In the genomic region with DNA sequence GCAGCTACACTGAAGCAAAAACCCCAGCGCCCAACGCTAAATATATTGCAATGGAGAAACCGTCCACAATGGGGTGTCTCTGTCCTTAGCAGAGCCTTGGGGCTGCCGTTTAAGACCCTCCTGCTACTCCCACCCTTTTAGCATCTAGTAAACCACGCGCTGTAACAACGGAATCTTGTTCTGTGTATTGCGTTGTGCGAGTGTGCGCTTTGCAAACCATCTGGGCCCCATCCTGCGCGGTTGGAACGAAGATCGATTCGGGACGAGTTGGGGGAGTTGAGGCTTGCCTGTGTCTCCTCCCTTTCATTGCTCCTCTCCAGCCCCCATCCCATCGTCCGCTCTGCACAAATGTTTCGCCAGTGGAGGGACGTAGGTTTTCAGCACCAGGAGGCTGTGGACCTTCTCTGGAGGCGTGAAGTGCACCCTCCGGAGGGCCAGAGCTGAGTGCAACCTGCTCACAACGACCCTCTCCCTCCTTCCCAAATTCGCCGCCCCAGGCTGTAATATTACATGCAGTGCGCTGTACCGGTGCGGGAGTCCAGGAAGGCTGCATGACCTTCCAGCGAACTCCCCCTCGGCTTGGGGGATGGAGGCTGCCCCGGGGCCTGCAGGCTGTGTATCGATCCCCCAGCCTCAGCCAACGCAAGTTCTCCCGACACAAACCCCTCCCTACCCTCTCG, we compare ENCODE assay signal across 1 cellular context.
TF ChIP-seq lines count a peak whose summit lies in the region.

No MANE protein-coding gene starts in this region.

TF ChIP-seq in HepG2, 621 proteins besides CTCF, POLR2A, EP300 and RAD21 (continued from another document and continues in another):
- no peak for TF ChIP-seq MEIS2 (CRISPR knock-in tag; IDR thresholded peaks at IDR 0.05)
- TF ChIP-seq, protein P1, sequence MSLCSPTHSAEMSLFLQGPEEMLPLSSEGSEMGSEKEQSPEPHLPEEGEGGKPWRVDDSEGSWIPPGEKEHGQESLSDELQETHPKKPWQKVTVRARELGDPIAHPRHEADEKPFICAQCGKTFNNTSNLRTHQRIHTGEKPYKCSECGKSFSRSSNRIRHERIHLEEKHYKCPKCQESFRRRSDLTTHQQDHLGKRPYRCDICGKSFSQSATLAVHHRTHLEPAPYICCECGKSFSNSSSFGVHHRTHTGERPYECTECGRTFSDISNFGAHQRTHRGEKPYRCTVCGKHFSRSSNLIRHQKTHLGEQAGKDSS (CRISPR knock-in tag; IDR thresholded peaks at IDR 0.05; ENCODE audit: borderline replicate concordance, low read depth) = 0 out of 2 replicates have a peak, but pooled peaks have one; percentile 40
- no peak for TF ChIP-seq CEBPB (IDR thresholded peaks at IDR 0.05; ENCODE audit: borderline replicate concordance, low read depth, low read length)
- TF ChIP-seq JUNB (CRISPR knock-in tag; IDR thresholded peaks at IDR 0.05; ENCODE audit: borderline replicate concordance) = no peak
- TF ChIP-seq ZBTB1 (CRISPR knock-in tag; IDR thresholded peaks at IDR 0.05; ENCODE audit: borderline replicate concordance) = no peak
- 0 out of 2 replicates have a peak, but pooled peaks have one; percentile 57 for TF ChIP-seq TGIF2 (CRISPR knock-in tag; IDR thresholded peaks at IDR 0.05)
- TF ChIP-seq NFATC3 (CRISPR knock-in tag; IDR thresholded peaks at IDR 0.05) = no peak; the same call in 1 of the 2 replicates
- TF ChIP-seq TCF7 (IDR thresholded peaks at IDR 0.05; ENCODE audit: low read depth) = no peak
- TF ChIP-seq ZNF430 (CRISPR knock-in tag; IDR thresholded peaks at IDR 0.05) = no peak
- no peak for TF ChIP-seq ZIK1 (CRISPR knock-in tag; IDR thresholded peaks at IDR 0.05; ENCODE audit: borderline replicate concordance, low read depth)
- TF ChIP-seq ZNF232 (CRISPR knock-in tag; IDR thresholded peaks at IDR 0.05; ENCODE audit: borderline replicate concordance) = 0 out of 2 replicates have a peak, but pooled peaks have one; percentile 35
- TF ChIP-seq, protein P2, sequence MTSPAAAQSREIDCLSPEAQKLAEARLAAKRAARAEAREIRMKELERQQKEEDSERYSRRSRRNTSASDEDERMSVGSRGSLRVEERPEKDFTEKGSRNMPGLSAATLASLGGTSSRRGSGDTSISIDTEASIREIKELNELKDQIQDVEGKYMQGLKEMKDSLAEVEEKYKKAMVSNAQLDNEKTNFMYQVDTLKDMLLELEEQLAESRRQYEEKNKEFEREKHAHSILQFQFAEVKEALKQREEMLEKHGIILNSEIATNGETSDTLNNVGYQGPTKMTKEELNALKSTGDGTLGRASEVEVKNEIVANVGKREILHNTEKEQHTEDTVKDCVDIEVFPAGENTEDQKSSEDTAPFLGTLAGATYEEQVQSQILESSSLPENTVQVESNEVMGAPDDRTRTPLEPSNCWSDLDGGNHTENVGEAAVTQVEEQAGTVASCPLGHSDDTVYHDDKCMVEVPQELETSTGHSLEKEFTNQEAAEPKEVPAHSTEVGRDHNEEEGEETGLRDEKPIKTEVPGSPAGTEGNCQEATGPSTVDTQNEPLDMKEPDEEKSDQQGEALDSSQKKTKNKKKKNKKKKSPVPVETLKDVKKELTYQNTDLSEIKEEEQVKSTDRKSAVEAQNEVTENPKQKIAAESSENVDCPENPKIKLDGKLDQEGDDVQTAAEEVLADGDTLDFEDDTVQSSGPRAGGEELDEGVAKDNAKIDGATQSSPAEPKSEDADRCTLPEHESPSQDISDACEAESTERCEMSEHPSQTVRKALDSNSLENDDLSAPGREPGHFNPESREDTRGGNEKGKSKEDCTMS (CRISPR knock-in tag; conservative IDR thresholded peaks at IDR 0.05) = no peak
- TF ChIP-seq MYC (CRISPR knock-in tag; IDR thresholded peaks at IDR 0.05; ENCODE audit: borderline replicate concordance) = peak; percentile 28; the same call in 1 of the 2 replicates
- no peak for TF ChIP-seq MAFK (conservative IDR thresholded peaks at IDR 0.05 in 1 of 2, IDR thresholded peaks at IDR 0.05 in 1 of 2; ENCODE audit: low read length in 2 of 2)
- no peak for TF ChIP-seq JDP2 (CRISPR knock-in tag; IDR thresholded peaks at IDR 0.05; ENCODE audit: borderline replicate concordance)
- no peak for TF ChIP-seq PTBP1 (IDR thresholded peaks at IDR 0.05; ENCODE audit: low read depth, low read length, poor library complexity, severe bottlenecking)
- TF ChIP-seq, protein P3, sequence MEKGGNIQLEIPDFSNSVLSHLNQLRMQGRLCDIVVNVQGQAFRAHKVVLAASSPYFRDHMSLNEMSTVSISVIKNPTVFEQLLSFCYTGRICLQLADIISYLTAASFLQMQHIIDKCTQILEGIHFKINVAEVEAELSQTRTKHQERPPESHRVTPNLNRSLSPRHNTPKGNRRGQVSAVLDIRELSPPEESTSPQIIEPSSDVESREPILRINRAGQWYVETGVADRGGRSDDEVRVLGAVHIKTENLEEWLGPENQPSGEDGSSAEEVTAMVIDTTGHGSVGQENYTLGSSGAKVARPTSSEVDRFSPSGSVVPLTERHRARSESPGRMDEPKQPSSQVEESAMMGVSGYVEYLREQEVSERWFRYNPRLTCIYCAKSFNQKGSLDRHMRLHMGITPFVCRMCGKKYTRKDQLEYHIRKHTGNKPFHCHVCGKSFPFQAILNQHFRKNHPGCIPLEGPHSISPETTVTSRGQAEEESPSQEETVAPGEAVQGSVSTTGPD (CRISPR knock-in tag; IDR thresholded peaks at IDR 0.05) = no peak
- TF ChIP-seq, protein P4, sequence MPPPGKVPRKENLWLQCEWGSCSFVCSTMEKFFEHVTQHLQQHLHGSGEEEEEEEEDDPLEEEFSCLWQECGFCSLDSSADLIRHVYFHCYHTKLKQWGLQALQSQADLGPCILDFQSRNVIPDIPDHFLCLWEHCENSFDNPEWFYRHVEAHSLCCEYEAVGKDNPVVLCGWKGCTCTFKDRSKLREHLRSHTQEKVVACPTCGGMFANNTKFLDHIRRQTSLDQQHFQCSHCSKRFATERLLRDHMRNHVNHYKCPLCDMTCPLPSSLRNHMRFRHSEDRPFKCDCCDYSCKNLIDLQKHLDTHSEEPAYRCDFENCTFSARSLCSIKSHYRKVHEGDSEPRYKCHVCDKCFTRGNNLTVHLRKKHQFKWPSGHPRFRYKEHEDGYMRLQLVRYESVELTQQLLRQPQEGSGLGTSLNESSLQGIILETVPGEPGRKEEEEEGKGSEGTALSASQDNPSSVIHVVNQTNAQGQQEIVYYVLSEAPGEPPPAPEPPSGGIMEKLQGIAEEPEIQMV (CRISPR knock-in tag; IDR thresholded peaks at IDR 0.05; ENCODE audit: low read depth) = peak; percentile 29; the same call in 1 of the 2 replicates
- TF ChIP-seq ZNF30 (CRISPR knock-in tag; IDR thresholded peaks at IDR 0.05) = no peak
- TF ChIP-seq ETV6 (CRISPR knock-in tag; conservative IDR thresholded peaks at IDR 0.05) = no peak
- TF ChIP-seq ZSCAN31 (CRISPR knock-in tag; IDR thresholded peaks at IDR 0.05; ENCODE audit: low read depth) = peak; percentile 59; the same call in 1 of the 2 replicates
- TF ChIP-seq, protein P5, sequence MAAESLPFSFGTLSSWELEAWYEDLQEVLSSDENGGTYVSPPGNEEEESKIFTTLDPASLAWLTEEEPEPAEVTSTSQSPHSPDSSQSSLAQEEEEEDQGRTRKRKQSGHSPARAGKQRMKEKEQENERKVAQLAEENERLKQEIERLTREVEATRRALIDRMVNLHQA (CRISPR knock-in tag; IDR thresholded peaks at IDR 0.05) = no peak
- no peak for TF ChIP-seq ZNF557 (CRISPR knock-in tag; IDR thresholded peaks at IDR 0.05)
- TF ChIP-seq HDAC6 (IDR thresholded peaks at IDR 0.05; ENCODE audit: low read depth, low read length) = no peak
- TF ChIP-seq RBM39 (IDR thresholded peaks at IDR 0.05; ENCODE audit: low read depth, low read length, poor library complexity, severe bottlenecking) = no peak
- peak; percentile 48; the same call in 1 of the 2 replicates for TF ChIP-seq ZNF543 (CRISPR knock-in tag; IDR thresholded peaks at IDR 0.05)
- TF ChIP-seq, protein P6, sequence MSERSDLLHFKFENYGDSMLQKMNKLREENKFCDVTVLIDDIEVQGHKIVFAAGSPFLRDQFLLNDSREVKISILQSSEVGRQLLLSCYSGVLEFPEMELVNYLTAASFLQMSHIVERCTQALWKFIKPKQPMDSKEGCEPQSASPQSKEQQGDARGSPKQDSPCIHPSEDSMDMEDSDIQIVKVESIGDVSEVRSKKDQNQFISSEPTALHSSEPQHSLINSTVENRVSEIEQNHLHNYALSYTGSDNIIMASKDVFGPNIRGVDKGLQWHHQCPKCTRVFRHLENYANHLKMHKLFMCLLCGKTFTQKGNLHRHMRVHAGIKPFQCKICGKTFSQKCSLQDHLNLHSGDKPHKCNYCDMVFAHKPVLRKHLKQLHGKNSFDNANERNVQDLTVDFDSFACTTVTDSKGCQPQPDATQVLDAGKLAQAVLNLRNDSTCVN (CRISPR knock-in tag; IDR thresholded peaks at IDR 0.05; ENCODE audit: borderline replicate concordance) = no peak
- no peak for TF ChIP-seq ATF1 (CRISPR knock-in tag; IDR thresholded peaks at IDR 0.05)
- 0 out of 2 replicates have a peak, but pooled peaks have one; percentile 15 for TF ChIP-seq ZNF331 (CRISPR knock-in tag; IDR thresholded peaks at IDR 0.05)
- no peak for TF ChIP-seq ZNF225 (CRISPR knock-in tag; IDR thresholded peaks at IDR 0.05)
- no peak for TF ChIP-seq XRCC5 (optimal IDR thresholded peaks at IDR 0.05; ENCODE audit: low read length)
- TF ChIP-seq ZNF746 (CRISPR knock-in tag; IDR thresholded peaks at IDR 0.05) = no peak; the same call in 1 of the 2 replicates
- TF ChIP-seq, protein P7, sequence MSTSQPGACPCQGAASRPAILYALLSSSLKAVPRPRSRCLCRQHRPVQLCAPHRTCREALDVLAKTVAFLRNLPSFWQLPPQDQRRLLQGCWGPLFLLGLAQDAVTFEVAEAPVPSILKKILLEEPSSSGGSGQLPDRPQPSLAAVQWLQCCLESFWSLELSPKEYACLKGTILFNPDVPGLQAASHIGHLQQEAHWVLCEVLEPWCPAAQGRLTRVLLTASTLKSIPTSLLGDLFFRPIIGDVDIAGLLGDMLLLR (CRISPR knock-in tag; IDR thresholded peaks at IDR 0.05) = no peak
- no peak for TF ChIP-seq SMYD3 (CRISPR knock-in tag; IDR thresholded peaks at IDR 0.05)
- TF ChIP-seq ZFYVE20 (CRISPR knock-in tag; IDR thresholded peaks at IDR 0.05; ENCODE audit: borderline replicate concordance, low read depth) = no peak
- no peak for TF ChIP-seq MAF1 (CRISPR knock-in tag; IDR thresholded peaks at IDR 0.05; ENCODE audit: borderline replicate concordance)
- TF ChIP-seq ADNP (CRISPR knock-in tag; IDR thresholded peaks at IDR 0.05) = no peak
- TF ChIP-seq HNRNPLL (IDR thresholded peaks at IDR 0.05; ENCODE audit: low read depth, low read length, poor library complexity, severe bottlenecking) = no peak
- TF ChIP-seq, protein P8, sequence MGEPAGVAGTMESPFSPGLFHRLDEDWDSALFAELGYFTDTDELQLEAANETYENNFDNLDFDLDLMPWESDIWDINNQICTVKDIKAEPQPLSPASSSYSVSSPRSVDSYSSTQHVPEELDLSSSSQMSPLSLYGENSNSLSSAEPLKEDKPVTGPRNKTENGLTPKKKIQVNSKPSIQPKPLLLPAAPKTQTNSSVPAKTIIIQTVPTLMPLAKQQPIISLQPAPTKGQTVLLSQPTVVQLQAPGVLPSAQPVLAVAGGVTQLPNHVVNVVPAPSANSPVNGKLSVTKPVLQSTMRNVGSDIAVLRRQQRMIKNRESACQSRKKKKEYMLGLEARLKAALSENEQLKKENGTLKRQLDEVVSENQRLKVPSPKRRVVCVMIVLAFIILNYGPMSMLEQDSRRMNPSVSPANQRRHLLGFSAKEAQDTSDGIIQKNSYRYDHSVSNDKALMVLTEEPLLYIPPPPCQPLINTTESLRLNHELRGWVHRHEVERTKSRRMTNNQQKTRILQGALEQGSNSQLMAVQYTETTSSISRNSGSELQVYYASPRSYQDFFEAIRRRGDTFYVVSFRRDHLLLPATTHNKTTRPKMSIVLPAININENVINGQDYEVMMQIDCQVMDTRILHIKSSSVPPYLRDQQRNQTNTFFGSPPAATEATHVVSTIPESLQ (CRISPR knock-in tag; conservative IDR thresholded peaks at IDR 0.05) = no peak
- no peak for TF ChIP-seq CAMTA2 (CRISPR knock-in tag; IDR thresholded peaks at IDR 0.05; ENCODE audit: borderline replicate concordance)
- no peak for TF ChIP-seq ZNF343 (CRISPR knock-in tag; IDR thresholded peaks at IDR 0.05)
- no peak for TF ChIP-seq SRSF1 (optimal IDR thresholded peaks at IDR 0.05; ENCODE audit: low read depth, low read length)
- TF ChIP-seq ZNF333 (CRISPR knock-in tag; IDR thresholded peaks at IDR 0.05; ENCODE audit: borderline replicate concordance) = no peak
- TF ChIP-seq ZNF616 (CRISPR knock-in tag; IDR thresholded peaks at IDR 0.05; ENCODE audit: low read depth) = no peak
- TF ChIP-seq RNF2 (conservative IDR thresholded peaks at IDR 0.05; ENCODE audit: low read depth) = 0 out of 2 replicates have a peak, but pooled peaks have one; percentile 43
- TF ChIP-seq ZFP1 (CRISPR knock-in tag; IDR thresholded peaks at IDR 0.05) = no peak
- no peak for TF ChIP-seq ZNF549 (CRISPR knock-in tag; IDR thresholded peaks at IDR 0.05)
- TF ChIP-seq, protein P9, sequence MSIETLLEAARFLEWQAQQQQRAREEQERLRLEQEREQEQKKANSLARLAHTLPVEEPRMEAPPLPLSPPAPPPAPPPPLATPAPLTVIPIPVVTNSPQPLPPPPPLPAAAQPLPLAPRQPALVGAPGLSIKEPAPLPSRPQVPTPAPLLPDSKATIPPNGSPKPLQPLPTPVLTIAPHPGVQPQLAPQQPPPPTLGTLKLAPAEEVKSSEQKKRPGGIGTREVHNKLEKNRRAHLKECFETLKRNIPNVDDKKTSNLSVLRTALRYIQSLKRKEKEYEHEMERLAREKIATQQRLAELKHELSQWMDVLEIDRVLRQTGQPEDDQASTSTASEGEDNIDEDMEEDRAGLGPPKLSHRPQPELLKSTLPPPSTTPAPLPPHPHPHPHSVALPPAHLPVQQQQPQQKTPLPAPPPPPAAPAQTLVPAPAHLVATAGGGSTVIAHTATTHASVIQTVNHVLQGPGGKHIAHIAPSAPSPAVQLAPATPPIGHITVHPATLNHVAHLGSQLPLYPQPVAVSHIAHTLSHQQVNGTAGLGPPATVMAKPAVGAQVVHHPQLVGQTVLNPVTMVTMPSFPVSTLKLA (IDR thresholded peaks at IDR 0.05) = no peak
- no peak for TF ChIP-seq U2AF2 (IDR thresholded peaks at IDR 0.05; ENCODE audit: low read depth, low read length)
- TF ChIP-seq, protein P10, sequence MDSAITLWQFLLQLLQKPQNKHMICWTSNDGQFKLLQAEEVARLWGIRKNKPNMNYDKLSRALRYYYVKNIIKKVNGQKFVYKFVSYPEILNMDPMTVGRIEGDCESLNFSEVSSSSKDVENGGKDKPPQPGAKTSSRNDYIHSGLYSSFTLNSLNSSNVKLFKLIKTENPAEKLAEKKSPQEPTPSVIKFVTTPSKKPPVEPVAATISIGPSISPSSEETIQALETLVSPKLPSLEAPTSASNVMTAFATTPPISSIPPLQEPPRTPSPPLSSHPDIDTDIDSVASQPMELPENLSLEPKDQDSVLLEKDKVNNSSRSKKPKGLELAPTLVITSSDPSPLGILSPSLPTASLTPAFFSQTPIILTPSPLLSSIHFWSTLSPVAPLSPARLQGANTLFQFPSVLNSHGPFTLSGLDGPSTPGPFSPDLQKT (CRISPR knock-in tag; IDR thresholded peaks at IDR 0.05; ENCODE audit: borderline replicate concordance) = no peak
